Comparison of ENCODE assay signal across 24 cellular contexts in the genomic region with DNA sequence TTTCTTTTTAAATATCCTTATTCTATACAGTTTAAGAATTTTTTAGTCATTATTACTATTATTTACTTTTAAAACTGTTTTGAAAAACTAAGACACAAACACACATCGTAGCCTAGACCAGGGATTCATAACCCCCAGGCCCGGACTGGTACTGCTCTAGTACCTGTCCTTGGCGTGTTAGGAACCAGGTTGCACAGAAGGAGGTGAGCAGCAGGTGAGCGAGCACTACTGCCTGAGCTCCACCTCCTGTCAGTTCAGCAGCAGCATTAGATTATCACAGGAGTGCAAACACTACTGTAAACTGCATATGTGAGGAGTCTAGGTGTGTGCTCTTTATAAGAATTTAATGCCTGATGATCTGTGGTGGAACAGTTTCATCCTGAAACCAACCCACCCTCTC.
"Had no signal": no experiment of that assay in that cellular context is flagged by ENCODE, and none has a peak within 500 bp of the region (broad histone marks: within the 10 kb centered on the region; RNA-seq: fewer than 3 reads in every experiment).

No MANE protein-coding gene starts in this region.

- H3K27me3 ChIP-seq: gastroesophageal sphincter, heart left ventricle, hepatocyte, right lobe of liver, thyroid gland, vagina had no signal

- DNase-seq: effector CD8-positive, alpha-beta T cell; endodermal cell; foreskin fibroblast; heart left ventricle; kidney; mucosa of descending colon; naive B cell; right lobe of liver; small intestine; stimulated activated CD4-positive, alpha-beta T cell treated with anti-CD3 and anti-CD28 coated beads, Interleukin-15, amount 100 ng/mL, for 24 hours; stimulated activated CD4-positive, alpha-beta T cell treated with anti-CD3 and anti-CD28 coated beads, Interleukin-2, amount 100 ng/mL, for 48 hours; stimulated activated naive CD4-positive, alpha-beta T cell; stimulated activated naive CD8-positive, alpha-beta T cell treated with anti-CD3 and anti-CD28 coated beads, Interleukin-15, amount 100 ng/mL, for 72 hours; thyroid gland; trophoblast cell had no signal

- ATAC-seq: esophagus mucosa; gastroesophageal sphincter; heart left ventricle; left lobe of liver; mucosa of descending colon; natural killer cell treated with Interleukin-12 subunit alpha and Interleukin-12 subunit beta and Interleukin-15 and Interleukin-18, amount 100 ng/mL, for 72 hours; right lobe of liver; stimulated activated naive CD8-positive, alpha-beta T cell treated with anti-CD3 and anti-CD28 coated beads, Interleukin-15, amount 100 ng/mL, for 72 hours had no signal

- H3K4me1 ChIP-seq: gastroesophageal sphincter, parathyroid adenoma, right lobe of liver, thyroid gland, vagina had no signal

- H3K4me3 ChIP-seq: gastroesophageal sphincter, heart left ventricle, hepatocyte, lung, mucosa of descending colon, right lobe of liver, thyroid gland, vagina had no signal

- H3K9ac ChIP-seq: parathyroid adenoma had no signal

- H3K36me3 ChIP-seq: gastroesophageal sphincter, heart left ventricle, right lobe of liver, thyroid gland, vagina had no signal

- H3K9me3 ChIP-seq: gastroesophageal sphincter, heart left ventricle, mucosa of descending colon, right lobe of liver, thyroid gland, vagina had no signal

- H2AFZ ChIP-seq: hepatocyte, parathyroid adenoma had no signal

- H3K27ac ChIP-seq: epithelial cell of prostate, gastroesophageal sphincter, heart left ventricle, hepatocyte, parathyroid adenoma, right lobe of liver, thyroid gland, vagina had no signal

- H3K4me2 ChIP-seq: hepatocyte had no signal
